In genomic region chr1:192604979-192605620, GRCh38 we compare ENCODE assay signal across 12 cellular contexts. TPM values are rescaled to one million over a fixed set of nuclear protein-coding genes. Genes with fewer than 3 reads are reported as not detected.
DNase-seq lines count a peak whose midpoint lies in the region; TF ChIP-seq lines count a peak whose summit lies in the region.
"Had no signal": no experiment of that assay in that cellular context is flagged by ENCODE, and none has a peak within 500 bp of the region (broad histone marks: within the 10 kb centered on the region; RNA-seq: fewer than 3 reads in every experiment).

No MANE protein-coding gene starts in this region.

- H3K4me2 ChIP-seq in Karpas-422 (ENCODE audit: low read depth, low read length, poor library complexity, severe bottlenecking) (peak overlapping the region; percentile 59), neural progenitor cell (no peak overlapping the region)

- H3K4me3 ChIP-seq in Karpas-422 (ENCODE audit: low read length): peak overlapping the region; percentile 11; the same call in 1 of the 2 replicates
- no peak overlapping the region for H3K4me3 ChIP-seq in neural progenitor cell
- no peak overlapping the region for H3K4me3 ChIP-seq in tibial artery

- peaks cover 35% of the 10 kb centered on the region for H3K4me1 Mint-ChIP-seq in dendritic cell treated with granulocyte-macrophage colony-stimulating factor and Interleukin-4, amounts not matched to agents 40 ng/mL and 50 ng/mL, for 4 days (ENCODE audit: low read depth)
- H3K4me1 Mint-ChIP-seq in neural progenitor cell: no peaks in the 10 kb centered on the region

- no peaks in the 10 kb centered on the region for H3F3A ChIP-seq in neural progenitor cell (ENCODE audit: low read depth)

- no peaks in the 10 kb centered on the region for H4K20me1 ChIP-seq in Karpas-422 (ENCODE audit: insufficient read depth, low read depth, low read length)
- no peaks in the 10 kb centered on the region for H4K20me1 ChIP-seq in neural progenitor cell (ENCODE audit: low read depth)

- H3K36me3 ChIP-seq in Karpas-422 (ENCODE audit: insufficient read depth, low read length): no peaks in the 10 kb centered on the region
- no peaks in the 10 kb centered on the region for H3K36me3 ChIP-seq in neural progenitor cell
- no peaks in the 10 kb centered on the region for H3K36me3 ChIP-seq in tibial artery

- H3K9me3 ChIP-seq in Karpas-422 (ENCODE audit: low read length): no peaks in the 10 kb centered on the region
- H3K9me3 ChIP-seq in neural progenitor cell (ENCODE audit: low read depth): no peaks in the 10 kb centered on the region
- H3K9me3 ChIP-seq in tibial artery: no peaks in the 10 kb centered on the region

- intact Hi-C loops in dendritic cell treated with granulocyte-macrophage colony-stimulating factor and Interleukin-4, amounts not matched to agents 40 ng/mL and 50 ng/mL, for 4 days (cut with micrococcal nuclease): no loop called here
- intact Hi-C loops in tibial artery (cut with DNase I; ENCODE audit: low total_unique reads): loop anchor here (5.0 kb wide), 1 partner anchor 272 kb away; no protein-coding TSS in a partner anchor

- no peaks in the 10 kb centered on the region for H3K9me3 Mint-ChIP-seq in dendritic cell treated with granulocyte-macrophage colony-stimulating factor and Interleukin-4, amounts not matched to agents 40 ng/mL and 50 ng/mL, for 4 days
- H3K9me3 Mint-ChIP-seq in neural progenitor cell: no peaks in the 10 kb centered on the region
- H3K9me3 Mint-ChIP-seq: CD4-positive, alpha-beta memory T cell had no signal

- H3K27ac Mint-ChIP-seq in dendritic cell treated with granulocyte-macrophage colony-stimulating factor and Interleukin-4, amounts not matched to agents 40 ng/mL and 50 ng/mL, for 4 days: peak overlapping the region; percentile 48
- H3K27ac Mint-ChIP-seq in neural progenitor cell: no peak overlapping the region
- H3K27ac Mint-ChIP-seq: CD4-positive, alpha-beta memory T cell had no signal

- H2AFZ ChIP-seq in Karpas-422 (ENCODE audit: low read length) (peak overlapping the region; percentile 66; the same call in 1 of the 2 replicates), neural progenitor cell (replicated peaks) (no peak overlapping the region)

- H3K9ac ChIP-seq in Karpas-422 (ENCODE audit: low read length) (no peak overlapping the region), neural progenitor cell (no peak overlapping the region)

- TF ChIP-seq CTCF in neural progenitor cell (IDR thresholded peaks at IDR 0.05) (no peak), tibial artery (IDR thresholded peaks at IDR 0.05) (no peak)

- no peaks in the 10 kb centered on the region for H3K36me3 Mint-ChIP-seq in dendritic cell treated with granulocyte-macrophage colony-stimulating factor and Interleukin-4, amounts not matched to agents 40 ng/mL and 50 ng/mL, for 4 days (ENCODE audit: low read depth)
- no peaks in the 10 kb centered on the region for H3K36me3 Mint-ChIP-seq in neural progenitor cell
- H3K36me3 Mint-ChIP-seq: CD4-positive, alpha-beta memory T cell had no signal

- no peaks in the 10 kb centered on the region for H3K79me2 ChIP-seq in Karpas-422 (ENCODE audit: low read length)
- no peaks in the 10 kb centered on the region for H3K79me2 ChIP-seq in neural progenitor cell (ENCODE audit: low read depth)

- no peaks in the 10 kb centered on the region for H3K9me2 ChIP-seq in Karpas-422 (replicated peaks; ENCODE audit: insufficient read depth, low read length)

- peaks cover 14% of the 10 kb centered on the region for H3K27me3 Mint-ChIP-seq in dendritic cell treated with granulocyte-macrophage colony-stimulating factor and Interleukin-4, amounts not matched to agents 40 ng/mL and 50 ng/mL, for 4 days
- H3K27me3 Mint-ChIP-seq in neural progenitor cell (ENCODE audit: insufficient read depth, low read depth): no peaks in the 10 kb centered on the region
- H3K27me3 Mint-ChIP-seq: CD4-positive, alpha-beta memory T cell had no signal

- H3K4me3 Mint-ChIP-seq in dendritic cell treated with granulocyte-macrophage colony-stimulating factor and Interleukin-4, amounts not matched to agents 40 ng/mL and 50 ng/mL, for 4 days: no peak overlapping the region
- no peak overlapping the region for H3K4me3 Mint-ChIP-seq in neural progenitor cell
- H3K4me3 Mint-ChIP-seq: CD4-positive, alpha-beta memory T cell had no signal

- H3K4me1 ChIP-seq in Karpas-422 (ENCODE audit: low read length) (peaks cover 52% of the 10 kb centered on the region), neural progenitor cell (no peaks in the 10 kb centered on the region), tibial artery (peaks cover 0 to 11% (median 0%) of the 10 kb centered on the region in 4 donors)

- DNase-seq in EH (ENCODE audit: low read depth) (peak; percentile 10), H4 (ENCODE audit: low spot score) (peak; percentile 23), Karpas-422 (peak; percentile 73), neural progenitor cell (ENCODE audit: low spot score) (no peak), tibial artery (no peak)
- DNase-seq in stimulated activated CD4-positive, alpha-beta T cell treated with anti-CD3 and anti-CD28 coated beads, Interleukin-15, amount 100 ng/mL, for 24 hours: no peak
- no peak for DNase-seq in activated CD4-positive, CD25-positive, alpha-beta regulatory T cell (lab: John Stamatoyannopoulos, UW)
- DNase-seq: activated CD8-positive, alpha-beta memory T cell treated with anti-CD3 and anti-CD28 coated beads for 24 hours; CD4-positive, alpha-beta memory T cell; NCI-H446 treated with DMSO at 0.1 percent for 48 hours had no signal

- H3K27ac ChIP-seq in Karpas-422 (ENCODE audit: low read length): no peak overlapping the region
- H3K27ac ChIP-seq in neural progenitor cell: no peak overlapping the region
- no peak overlapping the region for H3K27ac ChIP-seq in tibial artery

- H3K27me3 ChIP-seq in Karpas-422 (ENCODE audit: low read length) (no peaks in the 10 kb centered on the region), neural progenitor cell (no peaks in the 10 kb centered on the region), tibial artery (no peaks in the 10 kb centered on the region)

RNA-seq across cellular contexts. Expression of gene RGS1, which starts 29.5 kb away (rescaled TPM):
- 2.4 and 4.5 TPM in 2 replicates for total RNA-seq in H4 (2014; rRNA removed; shearing (Covaris generic))
- total RNA-seq in Karpas-422 (2014; rRNA removed; shearing (Covaris generic); ENCODE audit: low replicate concordance): 0.22 and 3.5 TPM in 2 replicates
- total RNA-seq in neural progenitor cell (ENCODE audit: low replicate concordance): not detected in 2 replicates
- total RNA-seq: dermis microvascular lymphatic vessel endothelial cell had no signal

RNA-seq across cellular contexts. Expression of gene RGS13, which starts 30.8 kb away (rescaled TPM):
- total RNA-seq in H4 (2014; rRNA removed; shearing (Covaris generic)): not detected in 2 replicates
- 176 and 462 TPM in 2 replicates for total RNA-seq in Karpas-422 (2014; rRNA removed; shearing (Covaris generic); ENCODE audit: low replicate concordance)
- total RNA-seq in neural progenitor cell (ENCODE audit: low replicate concordance): not detected in 2 replicates
- total RNA-seq: CD4-positive, alpha-beta memory T cell; dermis microvascular lymphatic vessel endothelial cell had no signal

Comparison
In these comparisons a context has a peak if more than half of its experiments do, and no peak if none do; other contexts are left out.
1. DNase-seq: peak in EH (single experiment), H4 (single experiment) and Karpas-422 (single experiment); none in neural progenitor cell (single experiment), stimulated activated CD4-positive, alpha-beta T cell treated with anti-CD3 and anti-CD28 coated beads, Interleukin-15, amount 100 ng/mL, for 24 hours (single experiment), activated CD4-positive, CD25-positive, alpha-beta regulatory T cell (0 of 4) and tibial artery (0 of 2).
2. RNA of gene RGS13, which starts 30.8 kb away (total RNA-seq): 176 to 462 TPM in Karpas-422; not detected in H4 and not detected in neural progenitor cell; every median in the first group is over 100 times any median in the second.